In genomic region chr3:105284876-105285275, GRCh38 we compare ENCODE assay signal across 24 cellular contexts.
DNase-seq lines count a peak whose midpoint lies in the region; ATAC-seq and TF ChIP-seq lines count a peak whose summit lies in the region.
"Had no signal": no experiment of that assay in that cellular context is flagged by ENCODE, and none has a peak within 500 bp of the region (broad histone marks: within the 10 kb centered on the region; RNA-seq: fewer than 3 reads in every experiment).

No MANE protein-coding gene starts in this region.

- H4K5ac ChIP-seq in IMR-90 (ENCODE audit: low read depth, low read length), result no peak overlapping the region

- POLR2A ChIA-PET in SK-N-SH (lab: Yijun Ruan, JAX), result no interaction called here
- POLR2A ChIA-PET in IMR-90 (lab: Charles Lee; ENCODE audit: unreplicated experiment), result no interaction called here

- no peak for TF ChIP-seq EP300 in SK-N-SH (IDR thresholded peaks at IDR 0.05; ENCODE audit: borderline replicate concordance in 1 of 2, low read depth in 1 of 2, low read length in 1 of 2)

- TF ChIP-seq RAD21 in SK-N-SH (IDR thresholded peaks at IDR 0.05; ENCODE audit: low read length) (no peak), IMR-90 (IDR thresholded peaks at IDR 0.05; ENCODE audit: low read length) (no peak)

- no peak overlapping the region for H3K56ac ChIP-seq in IMR-90 (ENCODE audit: extremely low read depth, insufficient read depth, low read length)

- H2BK5ac ChIP-seq in IMR-90 (ENCODE audit: low read depth, low read length, poor library complexity, severe bottlenecking), result no peak overlapping the region

- H3K4me3 ChIP-seq in SK-N-SH (ENCODE audit: low read depth in 2 of 2, low read length in 1 of 2), result no peak overlapping the region
- H3K4me3 ChIP-seq in IMR-90 (ENCODE audit: insufficient read depth, low read depth, low read length), result no peak overlapping the region
- no peak overlapping the region for H3K4me3 ChIP-seq in fibroblast of mammary gland (ENCODE audit: control insufficient read depth, low read depth, low read length)
- H3K4me3 ChIP-seq: MG63 had no signal

- no peaks in the 10 kb centered on the region for H3K9me1 ChIP-seq in IMR-90 (ENCODE audit: insufficient read depth, low read length)

- H3K4me2 ChIP-seq in SK-N-SH (no peak overlapping the region), IMR-90 (ENCODE audit: low read depth, low read length) (no peak overlapping the region)

- dilution Hi-C loops in IMR-90 (cut with HindIII; ENCODE audit: low sequenced_read_pairs, unreplicated experiment), result no loop called here

- H3K79me1 ChIP-seq in IMR-90 (ENCODE audit: low read depth in 1 of 2, low read length in 2 of 2), result no peaks in the 10 kb centered on the region

- H3K27me3 ChIP-seq in SK-N-SH (ENCODE audit: insufficient read depth) (no peaks in the 10 kb centered on the region), IMR-90 (ENCODE audit: control insufficient read depth, insufficient read depth, low read length) (no peaks in the 10 kb centered on the region)
- H3K27me3 ChIP-seq: MG63 had no signal

- H3K18ac ChIP-seq in IMR-90 (ENCODE audit: low read depth, low read length), result no peak overlapping the region

- BruUV-seq in IMR-90 (replicated peaks; lab: Mats Ljungman, UMichigan), result no TSS peak

- no peak overlapping the region for H4K91ac ChIP-seq in IMR-90 (ENCODE audit: insufficient read depth, low read depth, low read length)

- TF ChIP-seq CTCF in SK-N-SH (IDR thresholded peaks at IDR 0.05) (no peak), IMR-90 (conservative IDR thresholded peaks at IDR 0.05; ENCODE audit: low read depth, low read length) (no peak), fibroblast of mammary gland (conservative IDR thresholded peaks at IDR 0.05; ENCODE audit: control insufficient read depth, insufficient read depth, low read depth, low read length) (no peak)

- no peak overlapping the region for H3K23ac ChIP-seq in IMR-90 (ENCODE audit: low read depth, low read length)

- H3K9me3 ChIP-seq in SK-N-SH (no peaks in the 10 kb centered on the region), IMR-90 (ENCODE audit: control insufficient read depth, insufficient read depth, low read length) (no peaks in the 10 kb centered on the region)
- H3K9me3 ChIP-seq: MG63 had no signal

- TF ChIP-seq POLR2A in IMR-90 (IDR thresholded peaks at IDR 0.05; ENCODE audit: low read depth, low read length), result no peak

- intact Hi-C loops in IMR-90 (cut with micrococcal nuclease), result no loop called here

- H2AFZ ChIP-seq in SK-N-SH (ENCODE audit: low read depth) (no peak overlapping the region), IMR-90 (replicated peaks; ENCODE audit: low read length, poor library complexity) (no peak overlapping the region)

- no peaks in the 10 kb centered on the region for H3F3A ChIP-seq in SK-N-SH (replicated peaks; ENCODE audit: insufficient read depth)

- ATAC-seq in SK-N-SH treated with all-trans-retinoic acid at 6 μM for 48 hours (no peak), IMR-90 (ENCODE audit: low read depth) (no peak), HG02938 (IDR thresholded peaks at IDR 0.05; ENCODE audit: unreplicated experiment) (no peak), GM21717 (IDR thresholded peaks at IDR 0.05; ENCODE audit: unreplicated experiment) (no peak)

- H3K79me2 ChIP-seq in SK-N-SH (ENCODE audit: insufficient read depth), result no peaks in the 10 kb centered on the region

- no peak overlapping the region for H3K9ac ChIP-seq in SK-N-SH
- H3K9ac ChIP-seq in IMR-90 (ENCODE audit: low read depth, low read length), result no peak overlapping the region

- H3K9me2 ChIP-seq in SK-N-SH, result no peaks in the 10 kb centered on the region

- H4K20me1 ChIP-seq in SK-N-SH (ENCODE audit: insufficient read depth), result no peaks in the 10 kb centered on the region
- no peaks in the 10 kb centered on the region for H4K20me1 ChIP-seq in IMR-90 (ENCODE audit: insufficient read depth, low read length)

- H3K27ac ChIP-seq in SK-N-SH (ENCODE audit: low read depth in 2 of 2, low read length in 1 of 2) (no peak overlapping the region), IMR-90 (ENCODE audit: insufficient read depth, low read length) (no peak overlapping the region)
- H3K27ac ChIP-seq: 22Rv1, C4-2B had no signal

- 71% methylated on average over 2 of the region's 2 CpGs for WGBS in SK-N-SH (ENCODE audit: low lambda C conversion rate)
- no CpG with 5 or more reads among the region's 2 CpGs for WGBS in IMR-90 (ENCODE audit: extremely low coverage in 2 of 2, insufficient read length in 1 of 2), 2 experiments

- no peak overlapping the region for H2AK5ac ChIP-seq in IMR-90 (ENCODE audit: low read depth, low read length)

- H3K36me3 ChIP-seq in SK-N-SH (replicated peaks in 1 of 2; ENCODE audit: control insufficient read depth in 1 of 2, insufficient read depth in 2 of 2, low read length in 1 of 2) (no peaks in the 10 kb centered on the region), IMR-90 (ENCODE audit: control insufficient read depth, insufficient read depth, low read length) (no peaks in the 10 kb centered on the region)
- H3K36me3 ChIP-seq: MG63 had no signal

- no peak overlapping the region for H4K8ac ChIP-seq in IMR-90 (ENCODE audit: low read depth in 2 of 2, low read length in 2 of 2)

- DNase-seq in SK-N-SH (no peak), IMR-90 (peak; percentile 7), fibroblast of mammary gland (ENCODE audit: low read depth) (peak; percentile 56), hypothalamus (lab: John Stamatoyannopoulos, UW) (no peak)
- no peak for DNase-seq in activated CD4-positive, CD25-positive, alpha-beta regulatory T cell (lab: John Stamatoyannopoulos, UW)
- DNase-seq: ACHN; Calu3; CD8-positive, alpha-beta memory T cell; DMS153; GF-D8; H9; Karpas-422; MG63; NCI-H1417 treated with DMSO at 0.1 percent for 48 hours; NCI-H187; NCI-H446; NCI-H526; Right ventricle myocardium superior; SW 1271 had no signal

- H2BK15ac ChIP-seq in IMR-90 (ENCODE audit: low read depth, low read length), result no peak overlapping the region

- H3K4ac ChIP-seq in IMR-90 (ENCODE audit: low read depth, low read length), result no peak overlapping the region

- CTCF ChIA-PET in SK-N-SH (lab: Yijun Ruan, JAX) (interaction anchor here (0.9 kb wide), 1 partner anchor 233 kb away, joined by 3 read pairs; no protein-coding TSS in a partner anchor), IMR-90 (lab: Yijun Ruan, JAX) (no interaction called here)

- no peak overlapping the region for H2AK9ac ChIP-seq in IMR-90 (replicated peaks; ENCODE audit: low read depth, low read length, poor library complexity)

- no peaks in the 10 kb centered on the region for H3K4me1 ChIP-seq in SK-N-SH (ENCODE audit: control insufficient read depth in 1 of 2, insufficient read depth in 2 of 2, low read depth in 1 of 2, low read length in 1 of 2)
- no peaks in the 10 kb centered on the region for H3K4me1 ChIP-seq in IMR-90 (ENCODE audit: control insufficient read depth, insufficient read depth, low read length)

- in situ Hi-C loops in IMR-90 (cut with MboI; ENCODE audit: low sequenced_read_pairs), result no loop called here

- H3K14ac ChIP-seq in IMR-90 (replicated peaks; ENCODE audit: low read depth, low read length), result no peak overlapping the region

- no peak overlapping the region for H2BK20ac ChIP-seq in IMR-90 (ENCODE audit: low read depth, low read length)

- no peak overlapping the region for H2BK120ac ChIP-seq in IMR-90 (ENCODE audit: low read depth, low read length)

TF ChIP-seq in SK-N-SH, 30 proteins besides CTCF, POLR2A, EP300 and RAD21:
- TF ChIP-seq MXI1 (IDR thresholded peaks at IDR 0.05; ENCODE audit: low read depth, low read length), result no peak
- TF ChIP-seq FOSL2 (IDR thresholded peaks at IDR 0.05; ENCODE audit: borderline replicate concordance, low read depth), result 0 out of 2 replicates have a peak, but pooled peaks have one; percentile 15

TF ChIP-seq in SK-N-SH treated with all-trans-retinoic acid at 6 μM for 48 hours, 23 proteins besides CTCF, POLR2A, EP300 and RAD21:
- no peak for TF ChIP-seq ISL1 (CRISPR knock-in tag; IDR thresholded peaks at IDR 0.05)
- TF ChIP-seq TOX (CRISPR knock-in tag; IDR thresholded peaks at IDR 0.05; ENCODE audit: borderline replicate concordance), result no peak
- no peak for TF ChIP-seq SNAI2 (CRISPR knock-in tag; IDR thresholded peaks at IDR 0.05)
- TF ChIP-seq CSDC2 (CRISPR knock-in tag; IDR thresholded peaks at IDR 0.05), result no peak

TF ChIP-seq in IMR-90, 13 proteins besides CTCF, POLR2A, EP300 and RAD21:
- TF ChIP-seq MAZ (IDR thresholded peaks at IDR 0.05; ENCODE audit: borderline replicate concordance, low read depth, low read length), result no peak
- no peak for TF ChIP-seq CHD1 (IDR thresholded peaks at IDR 0.05; ENCODE audit: low read depth, low read length)
TF ChIP-seq in IMR-90: peak in this region for 0.

Comparison
In these comparisons a context has a peak if more than half of its experiments do, and no peak if none do; other contexts are left out.
1. DNase-seq: peak in IMR-90 (single experiment) and fibroblast of mammary gland (single experiment); none in SK-N-SH (single experiment), activated CD4-positive, CD25-positive, alpha-beta regulatory T cell (0 of 4) and hypothalamus (0 of 51).